Comparison of ENCODE assay signal across 32 cellular contexts in genomic region chr5:84058561-84058960, GRCh38.
"Had no signal": no experiment of that assay in that cellular context is flagged by ENCODE, and none has a peak within 500 bp of the region (broad histone marks: within the 10 kb centered on the region; RNA-seq: fewer than 3 reads in every experiment).

No MANE protein-coding gene starts in this region.

- H3K36me3 ChIP-seq: breast epithelium had no signal

- ATAC-seq: activated CD8-positive, alpha-beta T cell treated with anti-CD3 and anti-CD28 coated beads for 36 hours; activated naive CD8-positive, alpha-beta T cell treated with anti-CD3 and anti-CD28 coated beads, Interleukin-2, amount 50 U/mL, for 24 hours; activated T-cell treated with anti-CD3 and anti-CD28 coated beads, Interleukin-2, amount 50 U/mL, for 4 hours; activated T-cell treated with anti-CD3 and anti-CD28 coated beads, Interleukin-2, amount 50 U/mL, for 72 hours; activated T-helper 17 cell treated with anti-CD3 and anti-CD28 coated beads, Interleukin-2, amount 50 U/mL, for 72 hours; body of pancreas had no signal

- H3K27ac ChIP-seq: body of pancreas, breast epithelium, VCaP had no signal

- H3K27me3 ChIP-seq: body of pancreas, brain microvascular endothelial cell, breast epithelium had no signal

- H3K4me3 ChIP-seq: body of pancreas, breast epithelium had no signal

- H3K4me1 ChIP-seq: body of pancreas, breast epithelium had no signal

- H3K9me3 ChIP-seq: body of pancreas, breast epithelium had no signal

- DNase-seq: activated B cell treated with CpG ODN at 0.5 μM for 24 hours; activated CD4-positive, alpha-beta memory T cell treated with anti-CD3 and anti-CD28 coated beads for 36 hours; activated CD4-positive, alpha-beta T cell treated with anti-CD3 and anti-CD28 coated beads for 4 hours; activated CD4-positive, alpha-beta T cell treated with anti-CD3 and anti-CD28 coated beads, Interleukin-2, amount 10 ng/mL, durations not matched to agents 24 days and 14 days; activated CD4-positive, alpha-beta T cell treated with anti-CD3 and anti-CD28 coated beads, Interleukin-2, amount 50 U/mL, for 1 hour; activated CD4-positive, alpha-beta T cell treated with anti-CD3 and anti-CD28 coated beads, Interleukin-2, amount 50 U/mL, for 4 hours; activated CD4-positive, CD25-positive, alpha-beta regulatory T cell treated with anti-CD3 and anti-CD28 coated beads, Interleukin-2, amount 50 U/mL, for 72 hours; activated CD8-positive, alpha-beta memory T cell treated with anti-CD3 and anti-CD28 coated beads, Interleukin-2, amount 50 U/mL, for 4 hours; activated CD8-positive, alpha-beta T cell treated with anti-CD3 and anti-CD28 coated beads for 36 hours; activated effector memory CD4-positive, alpha-beta T cell treated with anti-CD3 and anti-CD28 coated beads, Interleukin-2, amount 50 U/mL, for 16 hours; activated gamma-delta T cell treated with Interleukin-2 at 50 U/mL for 16 hours; activated naive CD4-positive, alpha-beta T cell; activated naive CD4-positive, alpha-beta T cell treated with anti-CD3 and anti-CD28 coated beads, Interleukin-2, amount 10 ng/mL, durations not matched to agents 7 days and 5 days; activated naive CD8-positive, alpha-beta T cell treated with anti-CD3 and anti-CD28 coated beads, Interleukin-2, amount 10 ng/mL, durations not matched to agents 7 days and 5 days; activated naive CD8-positive, alpha-beta T cell treated with anti-CD3 and anti-CD28 coated beads, Interleukin-2, amount 50 U/mL, for 24 hours; activated T-cell treated with anti-CD3 and anti-CD28 coated beads for 4 hours; activated T-cell treated with anti-CD3 and anti-CD28 coated beads, Interleukin-2, amount 50 U/mL, for 1 hour; activated T-cell treated with anti-CD3 and anti-CD28 coated beads, Interleukin-2, amount 50 U/mL, for 4 hours; activated T-cell treated with anti-CD3 and anti-CD28 coated beads, Interleukin-2, amount 50 U/mL, for 72 hours; amniotic stem cell; aorta; body of pancreas; brain microvascular endothelial cell; central memory CD4-positive, alpha-beta T cell; T-helper 1 cell; T-helper 2 cell; T-helper 9 cell had no signal

- FAIRE-seq: astrocyte, TTC549 had no signal
